In the genomic region with DNA sequence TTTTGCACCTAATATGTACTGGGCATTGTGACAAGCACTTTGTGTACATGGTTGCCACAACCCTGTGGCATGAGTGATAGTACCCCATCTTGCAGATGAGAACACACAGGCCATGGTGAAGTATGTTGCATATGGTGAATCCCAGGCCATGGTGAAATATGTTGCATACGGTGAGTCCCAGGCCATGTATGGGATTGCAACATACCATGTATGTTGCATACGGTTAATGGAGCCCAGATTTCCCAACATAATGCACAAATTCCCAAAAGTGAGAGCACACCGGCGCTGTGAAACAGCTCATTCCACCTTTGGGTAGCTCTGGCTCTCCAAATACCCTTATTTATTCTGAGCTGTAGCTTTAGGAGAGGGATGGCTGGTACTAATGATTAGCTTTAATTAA, we compare ENCODE assay signal across 25 cellular contexts.
DNase-seq lines count a peak whose midpoint lies in the region; ATAC-seq, FAIRE-seq and TF ChIP-seq lines count a peak whose summit lies in the region.
"Had no signal": no experiment of that assay in that cellular context is flagged by ENCODE, and none has a peak within 500 bp of the region (broad histone marks: within the 10 kb centered on the region; RNA-seq: fewer than 3 reads in every experiment).

No MANE protein-coding gene starts in this region.

- H3K79me1 ChIP-seq in IMR-90 (ENCODE audit: low read depth in 1 of 2, low read length in 2 of 2), result no peaks in the 10 kb centered on the region

- H2BK5ac ChIP-seq in IMR-90 (ENCODE audit: low read depth, low read length, poor library complexity, severe bottlenecking), result no peak overlapping the region

- no peak overlapping the region for H2BK20ac ChIP-seq in IMR-90 (ENCODE audit: low read depth, low read length)

- in situ Hi-C loops in IMR-90 (cut with MboI; ENCODE audit: low sequenced_read_pairs), result no loop called here

- no peak overlapping the region for H2AK9ac ChIP-seq in IMR-90 (replicated peaks; ENCODE audit: low read depth, low read length, poor library complexity)

- TF ChIP-seq POLR2A in IMR-90 (IDR thresholded peaks at IDR 0.05; ENCODE audit: low read depth, low read length), result no peak

- no peak for DNase-seq in HTR-8/SVneo (ENCODE audit: insufficient read length, low spot score)
- no peak for DNase-seq in IMR-90
- DNase-seq in urothelium cell line (ENCODE audit: low spot score), result no peak
- DNase-seq in NCI-H128 (lab: John Stamatoyannopoulos, UW; ENCODE audit: unreplicated experiment), result no peak
- DNase-seq: 8988T; ACHN; BE2C; C1 segment of cervical spinal cord; CD4-positive, alpha-beta memory T cell; CD4-positive, CD25-positive, alpha-beta regulatory T cell; CD8-positive, alpha-beta memory T cell; COR-L47; DMS 273 treated with DMSO at 0.1 percent for 48 hours; DMS153; DMS53; DMS79; DND-41; GDM1 had no signal

- no peak overlapping the region for H2BK120ac ChIP-seq in IMR-90 (ENCODE audit: low read depth, low read length)

- no peak overlapping the region for H4K5ac ChIP-seq in IMR-90 (ENCODE audit: low read depth, low read length)

- intact Hi-C loops in IMR-90 (cut with micrococcal nuclease), result no loop called here

- H3K9me3 ChIP-seq in IMR-90 (ENCODE audit: control insufficient read depth, insufficient read depth, low read length), result no peaks in the 10 kb centered on the region; the same call in 1 of the 2 replicates
- H3K9me3 ChIP-seq: BE2C, BLaER1 had no signal

- no CpG with 5 or more reads among the region's 4 CpGs for WGBS in IMR-90 (ENCODE audit: extremely low coverage in 2 of 2, insufficient read length in 1 of 2), 2 experiments

- no peak overlapping the region for H2AFZ ChIP-seq in IMR-90 (replicated peaks; ENCODE audit: low read length, poor library complexity)

- ATAC-seq in IMR-90 (ENCODE audit: low read depth) (no peak), GM19463 (IDR thresholded peaks at IDR 0.05; ENCODE audit: unreplicated experiment) (no peak)
- ATAC-seq: GM12878 had no signal

- no peak overlapping the region for H4K8ac ChIP-seq in IMR-90 (ENCODE audit: low read depth in 2 of 2, low read length in 2 of 2)

- H4K91ac ChIP-seq in IMR-90 (ENCODE audit: insufficient read depth, low read depth, low read length), result no peak overlapping the region

- H3K4me2 ChIP-seq in IMR-90 (ENCODE audit: low read depth, low read length), result no peak overlapping the region
- H3K4me2 ChIP-seq: BLaER1 had no signal

- H3K9me1 ChIP-seq in IMR-90 (ENCODE audit: insufficient read depth, low read length), result no peaks in the 10 kb centered on the region

- H3K4me1 ChIP-seq in IMR-90 (ENCODE audit: control insufficient read depth, insufficient read depth, low read length), result peaks cover 2% of the 10 kb centered on the region; the same call in 1 of the 2 replicates
- H3K4me1 ChIP-seq: BE2C, BLaER1 had no signal

- no peaks in the 10 kb centered on the region for H4K20me1 ChIP-seq in IMR-90 (ENCODE audit: insufficient read depth, low read length)
- H4K20me1 ChIP-seq: BLaER1 had no signal

- no peak overlapping the region for H3K4ac ChIP-seq in IMR-90 (ENCODE audit: low read depth, low read length)

- TF ChIP-seq CTCF in IMR-90 (conservative IDR thresholded peaks at IDR 0.05; ENCODE audit: low read depth, low read length), result no peak

- FAIRE-seq in HTR-8/SVneo (lab: Jason Lieb, UNC) (peak; percentile 81), urothelium cell line (lab: Jason Lieb, UNC) (peak; percentile 93)
- FAIRE-seq: A204.1, GM12878, GM12892, GM18507, GM19239 had no signal

- H3K27me3 ChIP-seq in IMR-90 (ENCODE audit: control insufficient read depth, insufficient read depth, low read length), result peaks cover 10% of the 10 kb centered on the region

- no peak overlapping the region for H3K18ac ChIP-seq in IMR-90 (ENCODE audit: low read depth, low read length)

- no peak overlapping the region for H3K14ac ChIP-seq in IMR-90 (replicated peaks; ENCODE audit: low read depth, low read length)

- no peak overlapping the region for H3K4me3 ChIP-seq in IMR-90 (ENCODE audit: insufficient read depth, low read depth, low read length)
- H3K4me3 ChIP-seq: BLaER1, GM12878 had no signal

- dilution Hi-C loops in IMR-90 (cut with HindIII; ENCODE audit: low sequenced_read_pairs, unreplicated experiment), result no loop called here

- no peaks in the 10 kb centered on the region for H3K36me3 ChIP-seq in IMR-90 (ENCODE audit: control insufficient read depth, insufficient read depth, low read length)
- H3K36me3 ChIP-seq: BE2C, BLaER1 had no signal

- H3K9ac ChIP-seq in IMR-90 (ENCODE audit: low read depth, low read length), result no peak overlapping the region
- H3K9ac ChIP-seq: BLaER1 had no signal

- H2BK15ac ChIP-seq in IMR-90 (ENCODE audit: low read depth, low read length), result no peak overlapping the region

- CTCF ChIA-PET in IMR-90 (lab: Yijun Ruan, JAX), result no interaction called here

- POLR2A ChIA-PET in IMR-90 (lab: Charles Lee; ENCODE audit: unreplicated experiment), result no interaction called here

- no TSS peak for BruUV-seq in IMR-90 (replicated peaks; lab: Mats Ljungman, UMichigan)

- H3K27ac ChIP-seq in IMR-90 (ENCODE audit: insufficient read depth, low read length), result no peak overlapping the region
- H3K27ac ChIP-seq: BLaER1 had no signal

- H3K56ac ChIP-seq in IMR-90 (ENCODE audit: extremely low read depth, insufficient read depth, low read length), result no peak overlapping the region

- no peak overlapping the region for H2AK5ac ChIP-seq in IMR-90 (ENCODE audit: low read depth, low read length)

- H3K23ac ChIP-seq in IMR-90 (ENCODE audit: low read depth, low read length), result no peak overlapping the region; the same call in 1 of the 2 replicates

- TF ChIP-seq RAD21 in IMR-90 (IDR thresholded peaks at IDR 0.05; ENCODE audit: low read length), result no peak

TF ChIP-seq in IMR-90, 13 proteins besides CTCF, POLR2A, EP300 and RAD21:
- TF ChIP-seq CEBPB (IDR thresholded peaks at IDR 0.05; ENCODE audit: low read depth, low read length), result peak; percentile 73
- TF ChIP-seq, protein P1, sequence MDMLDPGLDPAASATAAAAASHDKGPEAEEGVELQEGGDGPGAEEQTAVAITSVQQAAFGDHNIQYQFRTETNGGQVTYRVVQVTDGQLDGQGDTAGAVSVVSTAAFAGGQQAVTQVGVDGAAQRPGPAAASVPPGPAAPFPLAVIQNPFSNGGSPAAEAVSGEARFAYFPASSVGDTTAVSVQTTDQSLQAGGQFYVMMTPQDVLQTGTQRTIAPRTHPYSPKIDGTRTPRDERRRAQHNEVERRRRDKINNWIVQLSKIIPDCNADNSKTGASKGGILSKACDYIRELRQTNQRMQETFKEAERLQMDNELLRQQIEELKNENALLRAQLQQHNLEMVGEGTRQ (IDR thresholded peaks at IDR 0.05; ENCODE audit: low read depth, low read length), result no peak
- no peak for TF ChIP-seq RFX5 (IDR thresholded peaks at IDR 0.05; ENCODE audit: low read depth, low read length)
